ENCODE assay signal across 8 cellular contexts in genomic region chr12:112900298-112901145, GRCh38. TPM values are rescaled to one million over a fixed set of nuclear protein-coding genes. Genes with fewer than 3 reads are reported as not detected.
DNase-seq lines count a peak whose midpoint lies in the region; ATAC-seq and TF ChIP-seq lines count a peak whose summit lies in the region.

No MANE protein-coding gene starts in this region.

- no peak overlapping the region for H3K4me3 ChIP-seq in GM23248
- no peak overlapping the region for H3K4me3 ChIP-seq in fibroblast of pulmonary artery (replicated peaks; ENCODE audit: low read depth, low read length)

- H3K9me2 ChIP-seq in GM23248 (ENCODE audit: insufficient read depth): no peaks in the 10 kb centered on the region

- H3K9me3 ChIP-seq in CD4-positive, alpha-beta T cell (ENCODE audit: control insufficient read depth, low read length): no peaks in the 10 kb centered on the region
- H3K9me3 ChIP-seq in GM23248 (ENCODE audit: low read depth): no peaks in the 10 kb centered on the region

- no peaks in the 10 kb centered on the region for H4K20me1 ChIP-seq in GM23248 (ENCODE audit: insufficient read depth)

- CTCF ChIA-PET in CD4-positive, alpha-beta T cell (lab: Charles Lee): interaction anchor here (0.7 to 1.3 kb wide), 7 partner anchors 10 to 259 kb away, joined by 3 to 7 read pairs (median 3); partner anchors contain the start of gene OAS2
- CTCF ChIA-PET in activated CD8-positive, alpha-beta T cell treated with anti-CD3 and anti-CD28 coated beads for 36 hours (lab: Charles Lee): interaction anchor here (0.8 to 3.7 kb wide), 23 partner anchors 8 to 278 kb away, joined by 3 to 20 read pairs (median 4); partner anchors contain the start of genes OAS1, OAS2 and OAS3

- POLR2A ChIA-PET in CD4-positive, alpha-beta T cell (lab: Charles Lee): interaction anchor here (0.6 to 1.8 kb wide), 7 partner anchors 8 to 1059 kb away, joined by 3 to 11 read pairs (median 3); partner anchors contain the start of genes MAPKAPK5, OAS2 and OAS3
- POLR2A ChIA-PET in activated CD8-positive, alpha-beta T cell treated with anti-CD3 and anti-CD28 coated beads for 36 hours (lab: Charles Lee): interaction anchor here (0.6 to 1.6 kb wide), 2 partner anchors 25 to 78 kb away, joined by 3 to 5 read pairs; partner anchors contain the start of gene OAS2

- peaks cover 6% of the 10 kb centered on the region for H3K27me3 Mint-ChIP-seq in CD4-positive, alpha-beta T cell
- H3K27me3 Mint-ChIP-seq in activated CD8-positive, alpha-beta T cell treated with anti-CD3 and anti-CD28 coated beads for 36 hours: no peaks in the 10 kb centered on the region

- in situ Hi-C loops in GM23248 (cut with MboI): no loop called here

- intact Hi-C loops in CD4-positive, alpha-beta T cell (cut with DNase I, micrococcal nuclease): loop anchor here (1.0 to 5.0 kb wide), 4 partner anchors 37 to 272 kb away; partner anchors contain the start of gene OAS3 (in 1 of the 2)
- intact Hi-C loops in activated CD8-positive, alpha-beta T cell treated with anti-CD3 and anti-CD28 coated beads for 36 hours (cut with micrococcal nuclease): loop anchor here (5.0 kb wide), 1 partner anchor 132 kb away; no protein-coding TSS in a partner anchor

- peak in 5 of 10 experiments; percentile 9 to 42 (median 22) for DNase-seq in CD4-positive, alpha-beta T cell
- peak; percentile 48 for DNase-seq in GM23248
- peak; percentile 33 for DNase-seq in NCI-H510A (lab: John Stamatoyannopoulos, UW)
- DNase-seq in activated CD8-positive, alpha-beta T cell treated with anti-CD3 and anti-CD28 coated beads for 36 hours: peak; percentile 60
- DNase-seq in fibroblast of pulmonary artery (ENCODE audit: low read depth): peak; percentile 37
- DNase-seq in renal cortical epithelial cell (ENCODE audit: low read depth): peak; percentile 58

- H3K4me3 Mint-ChIP-seq in CD4-positive, alpha-beta T cell: peak overlapping the region; percentile 22
- H3K4me3 Mint-ChIP-seq in activated CD8-positive, alpha-beta T cell treated with anti-CD3 and anti-CD28 coated beads for 36 hours: no peak overlapping the region

- peak overlapping the region; percentile 71 for H3K27ac Mint-ChIP-seq in CD4-positive, alpha-beta T cell
- no peak overlapping the region for H3K27ac Mint-ChIP-seq in activated CD8-positive, alpha-beta T cell treated with anti-CD3 and anti-CD28 coated beads for 36 hours

- no peak overlapping the region for H3K4me2 ChIP-seq in GM23248 (ENCODE audit: unreplicated experiment)

- H3K4me1 Mint-ChIP-seq in CD4-positive, alpha-beta T cell (ENCODE audit: low read depth): peaks cover 44% of the 10 kb centered on the region
- peaks cover 15% of the 10 kb centered on the region for H3K4me1 Mint-ChIP-seq in activated CD8-positive, alpha-beta T cell treated with anti-CD3 and anti-CD28 coated beads for 36 hours (ENCODE audit: low read depth)

- no peak overlapping the region for H3K27ac ChIP-seq in CD4-positive, alpha-beta T cell (ENCODE audit: low read depth, low read length)
- H3K27ac ChIP-seq in GM23248: no peak overlapping the region

- no peaks in the 10 kb centered on the region for H3K36me3 Mint-ChIP-seq in CD4-positive, alpha-beta T cell (ENCODE audit: low read depth)
- H3K36me3 Mint-ChIP-seq in activated CD8-positive, alpha-beta T cell treated with anti-CD3 and anti-CD28 coated beads for 36 hours (ENCODE audit: low read depth): no peaks in the 10 kb centered on the region

- H2AFZ ChIP-seq in GM23248: no peak overlapping the region

- peaks cover 11% of the 10 kb centered on the region; the same call in 1 of the 2 replicates for H3F3A ChIP-seq in GM23248 (ENCODE audit: insufficient read depth)

- WGBS in GM23248 (ENCODE audit: low coverage in 1 of 2, low lambda C conversion rate in 2 of 2, missing lambda C conversion rate in 2 of 2), 2 experiments: 70 to 71% methylated on average over 11 of the region's 11 CpGs

- no peaks in the 10 kb centered on the region for H3K36me3 ChIP-seq in GM23248 (ENCODE audit: low read depth)

- TF ChIP-seq CTCF in CD4-positive, alpha-beta T cell (IDR thresholded peaks at IDR 0.05): peak; percentile 90
- peak; percentile 86 for TF ChIP-seq CTCF in activated CD8-positive, alpha-beta T cell treated with anti-CD3 and anti-CD28 coated beads for 36 hours (IDR thresholded peaks at IDR 0.05)
- peak; percentile 78 for TF ChIP-seq CTCF in fibroblast of pulmonary artery (IDR thresholded peaks at IDR 0.05; ENCODE audit: low read length, missing control alignments)

- no peak overlapping the region for H3K9ac ChIP-seq in GM23248

- no peaks in the 10 kb centered on the region for H3K9me3 Mint-ChIP-seq in CD4-positive, alpha-beta T cell
- H3K9me3 Mint-ChIP-seq in activated CD8-positive, alpha-beta T cell treated with anti-CD3 and anti-CD28 coated beads for 36 hours: no peaks in the 10 kb centered on the region

- no peaks in the 10 kb centered on the region for H3K79me2 ChIP-seq in GM23248 (ENCODE audit: insufficient read depth)

- H3K27me3 ChIP-seq in CD4-positive, alpha-beta T cell (ENCODE audit: control insufficient read depth, insufficient read depth, low read length): no peaks in the 10 kb centered on the region
- H3K27me3 ChIP-seq in GM23248 (replicated peaks; ENCODE audit: insufficient read depth): no peaks in the 10 kb centered on the region; the same call in 1 of the 2 replicates

- ATAC-seq in CD4-positive, alpha-beta T cell (ENCODE audit: poor library complexity): peak; percentile 56
- ATAC-seq in activated CD8-positive, alpha-beta T cell treated with anti-CD3 and anti-CD28 coated beads for 36 hours: peak; percentile 67
- ATAC-seq in GM21423 (IDR thresholded peaks at IDR 0.05; ENCODE audit: unreplicated experiment) (no peak), GM21367 (IDR thresholded peaks at IDR 0.05; ENCODE audit: unreplicated experiment) (no peak)

- peaks cover 17% of the 10 kb centered on the region; the same call in 1 of the 2 replicates for H3K4me1 ChIP-seq in GM23248 (ENCODE audit: insufficient read depth)

RNA-seq across cellular contexts. Expression of gene OAS1, which starts 6.2 kb away (rescaled TPM):
- total RNA-seq in CD4-positive, alpha-beta T cell: 1 to 10 TPM; 2.6 to 3.4 TPM
- total RNA-seq in GM23248 (2014; rRNA removed; shearing (Covaris generic)): not detected in 2 replicates
- 0.10 TPM in 1 of 2 replicates, not detected in the other for polyA plus RNA-seq in GM23248 (2016; fragmentation: Nextera tagmentation; extraction: Ambion mirVana)
- total RNA-seq in activated CD8-positive, alpha-beta T cell treated with anti-CD3 and anti-CD28 coated beads for 36 hours: 10 to 100 TPM; 22.7 to 26.8 TPM
- 3.7 and 24.8 TPM in 2 replicates for total RNA-seq in renal cortical epithelial cell

RNA-seq across cellular contexts. Expression of gene OAS3, which starts 37.8 kb away (rescaled TPM):
- 10 to 100 TPM; 13.9 to 14.5 TPM for total RNA-seq in CD4-positive, alpha-beta T cell
- total RNA-seq in GM23248 (2014; rRNA removed; shearing (Covaris generic)): 0.22 and 0.38 TPM in 2 replicates
- 0.35 and 0.63 TPM in 2 replicates for polyA plus RNA-seq in GM23248 (2016; fragmentation: Nextera tagmentation; extraction: Ambion mirVana)
- total RNA-seq in activated CD8-positive, alpha-beta T cell treated with anti-CD3 and anti-CD28 coated beads for 36 hours: 10 to 100 TPM; 21.4 to 22.2 TPM
- total RNA-seq in renal cortical epithelial cell: 7.1 and 24.7 TPM in 2 replicates

Comparison
In these comparisons a context has a peak if more than half of its experiments do, and no peak if none do; other contexts are left out.
1. ATAC-seq: peak in CD4-positive, alpha-beta T cell (single experiment) and activated CD8-positive, alpha-beta T cell treated with anti-CD3 and anti-CD28 coated beads for 36 hours (single experiment); none in GM21423 (single experiment) and GM21367 (single experiment).
2. Peak in every context shown above with its lines, with median percentiles within 50 percentile points of each other: CTCF ChIP-seq.